17 cellular contexts compared by ENCODE assay signal in the genomic region with DNA sequence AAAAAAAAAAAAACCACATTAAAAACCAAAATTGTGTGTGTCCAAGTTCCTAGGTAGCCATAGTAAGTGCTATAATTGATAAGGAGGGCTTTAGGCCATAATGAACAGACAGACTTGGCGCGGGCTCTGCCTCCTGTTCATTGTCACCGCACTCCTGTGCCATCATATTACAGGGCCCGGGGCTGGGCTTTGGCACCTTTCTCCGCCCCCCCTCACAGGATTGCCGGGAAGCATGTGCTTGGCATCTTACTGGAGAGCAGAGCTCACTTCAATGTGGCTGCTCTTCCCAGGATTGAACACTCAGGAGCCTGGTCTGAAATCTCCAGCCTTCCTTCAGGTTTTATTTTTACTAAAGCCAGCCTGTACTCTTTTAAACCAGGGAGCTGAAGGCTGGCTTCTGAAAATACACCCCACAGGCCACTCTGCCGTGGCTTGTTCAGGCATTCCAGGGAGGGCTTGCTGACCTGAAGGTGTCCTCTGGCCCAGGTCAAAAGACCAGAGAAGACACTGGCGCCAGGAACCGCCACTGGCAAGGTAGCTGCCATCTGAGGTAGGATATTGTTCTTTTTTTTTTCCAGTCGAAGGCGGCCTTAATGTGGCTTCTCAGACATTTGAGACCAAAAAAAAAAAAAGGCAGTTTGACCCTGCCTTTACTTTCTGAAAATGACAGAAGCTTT. TPM values are rescaled to one million over a fixed set of nuclear protein-coding genes. Genes with fewer than 3 reads are reported as not detected.
DNase-seq lines count a peak whose midpoint lies in the region; ATAC-seq and TF ChIP-seq lines count a peak whose summit lies in the region.
"Had no signal": no experiment of that assay in that cellular context is flagged by ENCODE, and none has a peak within 500 bp of the region (broad histone marks: within the 10 kb centered on the region; RNA-seq: fewer than 3 reads in every experiment).

No MANE protein-coding gene starts in this region.

- TF ChIP-seq CTCF in dorsolateral prefrontal cortex (IDR thresholded peaks at IDR 0.05 in 54 of 56, conservative IDR thresholded peaks at IDR 0.05 in 2 of 56; ENCODE audit: low read depth in 1 of 56, partially characterized antibody in 56 of 56): no peak
- TF ChIP-seq CTCF in psoas muscle (IDR thresholded peaks at IDR 0.05): no peak
- TF ChIP-seq CTCF in uterus (IDR thresholded peaks at IDR 0.05): no peak

- H3K9me3 ChIP-seq in right cardiac atrium (ENCODE audit: control insufficient read depth, low read length): no peaks in the 10 kb centered on the region
- H3K9me3 ChIP-seq in psoas muscle: no peaks in the 10 kb centered on the region
- H3K9me3 ChIP-seq in uterus: no peaks in the 10 kb centered on the region
- H3K9me3 ChIP-seq: BLaER1, SJCRH30 had no signal

- ATAC-seq in right cardiac atrium (peak; percentile 76 to 78), psoas muscle (peak; percentile 66 to 70 (median 69))
- ATAC-seq: activated CD4-positive, CD25-positive, alpha-beta regulatory T cell treated with anti-CD3 and anti-CD28 coated beads, Interleukin-2, amount 50 U/mL, for 24 hours; stimulated activated naive CD8-positive, alpha-beta T cell treated with anti-CD3 and anti-CD28 coated beads, Interleukin-15, Interleukin-2, amounts not matched to agents 100 U/mL and 50 U/mL, for 24 hours had no signal

- DNase-seq in dorsolateral prefrontal cortex (no peak), right cardiac atrium (peak; percentile 69 to 85 (median 84)), psoas muscle (peak; percentile 70 to 86), uterus (peak in 1 of 2 donors; percentile 41), NCI-H82 treated with DMSO at 0.1 percent for 48 hours (lab: John Stamatoyannopoulos, UW; ENCODE audit: unreplicated experiment) (no peak), DMS53 (lab: John Stamatoyannopoulos, UW) (no peak)
- no peak for DNase-seq in activated CD4-positive, alpha-beta T cell treated with anti-CD3 and anti-CD28 coated beads, Interleukin-2, amount 50 U/mL, for 1 hour
- DNase-seq: activated CD8-positive, alpha-beta memory T cell treated with anti-CD3 and anti-CD28 coated beads, Interleukin-2, amount 50 U/mL, for 48 hours; central memory CD4-positive, alpha-beta T cell; endodermal cell; Karpas-422; NCI-H1417 treated with DMSO at 0.1 percent for 48 hours; NCI-H226; SJCRH30; stimulated activated naive CD8-positive, alpha-beta T cell treated with anti-CD3 and anti-CD28 coated beads, Interleukin-15, Interleukin-2, amounts not matched to agents 100 U/mL and 50 U/mL, for 24 hours had no signal

- H3K4me3 ChIP-seq in dorsolateral prefrontal cortex (no peak overlapping the region), right cardiac atrium (ENCODE audit: low read length) (no peak overlapping the region), psoas muscle (peak overlapping the region; percentile 54), uterus (no peak overlapping the region)
- H3K4me3 ChIP-seq: BLaER1, SJCRH30 had no signal

- H3K27ac ChIP-seq in dorsolateral prefrontal cortex (peak overlapping the region in 43 of 59 donors; percentile 1 to 84 (median 60)), right cardiac atrium (ENCODE audit: low read length) (peak overlapping the region; percentile 87), psoas muscle (peak overlapping the region; percentile 96), uterus (peak overlapping the region; percentile 64 to 87)
- H3K27ac ChIP-seq: BLaER1, SJCRH30 had no signal

- H3K4me1 ChIP-seq in right cardiac atrium (ENCODE audit: control insufficient read depth, insufficient read depth, low read length) (peaks cover 16% of the 10 kb centered on the region), psoas muscle (peaks cover 81% of the 10 kb centered on the region), uterus (peaks cover 5 to 10% of the 10 kb centered on the region in 2 donors)
- H3K4me1 ChIP-seq: SJCRH30 had no signal

- no peaks in the 10 kb centered on the region for H3K36me3 ChIP-seq in psoas muscle (ENCODE audit: insufficient read depth in 1 of 2, low read depth in 1 of 2)
- H3K36me3 ChIP-seq in uterus: no peaks in the 10 kb centered on the region
- H3K36me3 ChIP-seq: SJCRH30 had no signal

- TF ChIP-seq POLR2A in uterus (IDR thresholded peaks at IDR 0.05): no peak

- no peaks in the 10 kb centered on the region for H3K27me3 ChIP-seq in dorsolateral prefrontal cortex
- H3K27me3 ChIP-seq in right cardiac atrium (ENCODE audit: control insufficient read depth, insufficient read depth): no peaks in the 10 kb centered on the region
- no peaks in the 10 kb centered on the region for H3K27me3 ChIP-seq in psoas muscle (ENCODE audit: insufficient read depth in 3 of 3, low read length in 2 of 3)
- no peaks in the 10 kb centered on the region for H3K27me3 ChIP-seq in uterus
- H3K27me3 ChIP-seq: BLaER1, SJCRH30 had no signal

- WGBS in right cardiac atrium: 61% methylated on average over 11 of the region's 11 CpGs
- WGBS in psoas muscle, 3 donors: 29 to 40% (median 29%) methylated on average over 11 of the region's 11 CpGs

- intact Hi-C loops in dorsolateral prefrontal cortex (cut with DNase I) (no loop called here), right cardiac atrium (cut with DNase I) (loop anchor here in 1 of 4 donors (10.0 kb wide), 1 partner anchor 69 kb away; no protein-coding TSS in a partner anchor), psoas muscle (cut with DNase I) (loop anchor here (10.0 kb wide), 1 partner anchor 119 kb away; the partner anchor contains the start of gene MAP2K3 (in 2 of the 2)), uterus (cut with DNase I; ENCODE audit: low total_unique reads) (no loop called here)

RNA-seq across cellular contexts. Expression of gene DHRS7B, which starts 39.3 kb away (rescaled TPM):
- total RNA-seq in dorsolateral prefrontal cortex (10 to 100 TPM; 13.4 to 31.5 (median 21.3) TPM), right cardiac atrium (10 to 100 TPM; 27.1 to 39.7 (median 30.0) TPM), psoas muscle (10 to 100 TPM; 15.7 to 50.1 (median 37.7) TPM), uterus (10 to 100 TPM; 21.5 to 42.6 (median 30.0) TPM)
- polyA plus RNA-seq in right cardiac atrium (37.0 TPM), psoas muscle (10 to 100 TPM; 23.6 to 31.9 (median 26.7) TPM)

RNA-seq across cellular contexts. Expression of gene TMEM11, which starts 47.9 kb away (rescaled TPM):
- total RNA-seq in dorsolateral prefrontal cortex: 10 to 100 TPM; 11.9 to 23.7 (median 17.4) TPM
- 10 to 100 TPM; 26.2 to 30.7 (median 27.5) TPM for total RNA-seq in right cardiac atrium
- polyA plus RNA-seq in right cardiac atrium: 46.2 TPM
- total RNA-seq in psoas muscle: 10 to 100 TPM; 52.9 to 78.4 (median 58.6) TPM
- 100 to 1,000 TPM in 2 of 3 donors, 10 to 100 TPM in 1; 89.6 to 159 (median 109) TPM for polyA plus RNA-seq in psoas muscle
- total RNA-seq in uterus: 10 to 100 TPM in 3 of 4 donors, 1 to 10 TPM in 1; 6.9 to 23.8 (median 15.3) TPM

Comparison
In these comparisons a context has a peak if more than half of its experiments do, and no peak if none do; other contexts are left out.
1. DNase-seq: peak in right cardiac atrium (3 of 3) and psoas muscle (2 of 2); none in dorsolateral prefrontal cortex (0 of 10), NCI-H82 treated with DMSO at 0.1 percent for 48 hours (single experiment), activated CD4-positive, alpha-beta T cell treated with anti-CD3 and anti-CD28 coated beads, Interleukin-2, amount 50 U/mL, for 1 hour (single experiment) and DMS53 (single experiment).
2. intact Hi-C loops: an anchor here in psoas muscle (10.0 kb wide); none called in dorsolateral prefrontal cortex and uterus.
3. Peak in every context shown above with its lines, with median percentiles within 50 percentile points of each other: H3K27ac ChIP-seq.